8 cellular contexts compared by ENCODE assay signal in the genomic region with DNA sequence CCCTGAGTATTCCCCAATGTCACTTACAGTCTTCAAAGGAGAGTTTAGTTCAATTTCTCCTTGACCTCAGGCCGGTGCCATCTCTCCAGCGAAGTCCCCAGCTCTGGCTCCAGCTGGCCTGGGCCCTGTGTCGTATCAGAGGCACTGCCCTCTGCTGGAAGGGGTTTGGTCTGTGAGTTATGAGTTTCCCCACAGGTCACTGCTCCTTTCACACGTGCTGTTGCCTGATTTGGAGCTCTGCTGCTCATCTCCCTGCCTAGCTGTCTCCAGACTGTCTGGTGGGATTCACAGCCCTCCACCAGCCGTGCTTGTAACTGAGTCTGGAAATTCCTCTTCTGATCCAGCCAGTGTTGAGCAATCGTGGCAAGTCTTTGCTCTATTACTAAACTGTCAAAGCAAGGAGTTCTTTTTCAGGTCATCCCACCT. TPM values are rescaled to one million over a fixed set of nuclear protein-coding genes. Genes with fewer than 3 reads are reported as not detected.
DNase-seq lines count a peak whose midpoint lies in the region; ATAC-seq and TF ChIP-seq lines count a peak whose summit lies in the region.

RAP2C (minus strand) TSS at position 105 of the 426 bp plus-strand sequence. CDS start 2,179 bp downstream, outside the sequence.

- ATAC-seq in GM21360 (IDR thresholded peaks at IDR 0.05; ENCODE audit: unreplicated experiment) = peak; percentile 62

- peak; percentile 11 for TF ChIP-seq CTCF in mesothelial cell of epicardium (IDR thresholded peaks at IDR 0.05; ENCODE audit: unreplicated experiment)

- no peaks in the 10 kb centered on the region for H3K27me3 Mint-ChIP-seq in mesothelial cell of epicardium (ENCODE audit: low read depth)

- DNase-seq in COR-L47 (lab: John Stamatoyannopoulos, UW) (peak; percentile 16), HPDE6-E6E7 (ENCODE audit: extremely low spot score) (peak; percentile 58), NOMO-1 treated with dmso at 0.1 percent for 144 hours (lab: John Stamatoyannopoulos, UW; ENCODE audit: unreplicated experiment) (peak; percentile 24), epidermal melanocyte (ENCODE audit: insufficient read length, low spot score) (peak; percentile 17), mesothelial cell of epicardium (ENCODE audit: low spot score in 2 of 2, unreplicated experiment in 2 of 2) (peak in 1 of 2 experiments; percentile 56)
- DNase-seq in activated CD8-positive, alpha-beta memory T cell treated with anti-CD3 and anti-CD28 coated beads, Interleukin-2, amount 50 U/mL, for 48 hours = peak; percentile 59
- peak; percentile 32 for DNase-seq in stimulated activated CD8-positive, alpha-beta memory T cell treated with anti-CD3 and anti-CD28 coated beads, Interleukin-7, amount 100 ng/mL, for 24 hours (ENCODE audit: low read depth)

- H3K4me1 Mint-ChIP-seq in mesothelial cell of epicardium = peaks cover 36% of the 10 kb centered on the region

- peak within 1 kb of the TSS; percentile 98 for H3K27ac Mint-ChIP-seq in mesothelial cell of epicardium

- peaks cover under 1% of the 10 kb centered on the region for H3K36me3 Mint-ChIP-seq in mesothelial cell of epicardium

- peak within 1 kb of the TSS; percentile 96 for H3K4me3 Mint-ChIP-seq in mesothelial cell of epicardium

- H3K9me3 Mint-ChIP-seq in mesothelial cell of epicardium = no peaks in the 10 kb centered on the region

RNA-seq across cellular contexts. Expression of gene RAP2C, which starts in this region (rescaled TPM):
- 80.1 to 85.0 TPM (median 83.0 TPM) in 3 replicates for total RNA-seq in mesothelial cell of epicardium
